ENCODE assay signal across 8 cellular contexts in the genomic region with DNA sequence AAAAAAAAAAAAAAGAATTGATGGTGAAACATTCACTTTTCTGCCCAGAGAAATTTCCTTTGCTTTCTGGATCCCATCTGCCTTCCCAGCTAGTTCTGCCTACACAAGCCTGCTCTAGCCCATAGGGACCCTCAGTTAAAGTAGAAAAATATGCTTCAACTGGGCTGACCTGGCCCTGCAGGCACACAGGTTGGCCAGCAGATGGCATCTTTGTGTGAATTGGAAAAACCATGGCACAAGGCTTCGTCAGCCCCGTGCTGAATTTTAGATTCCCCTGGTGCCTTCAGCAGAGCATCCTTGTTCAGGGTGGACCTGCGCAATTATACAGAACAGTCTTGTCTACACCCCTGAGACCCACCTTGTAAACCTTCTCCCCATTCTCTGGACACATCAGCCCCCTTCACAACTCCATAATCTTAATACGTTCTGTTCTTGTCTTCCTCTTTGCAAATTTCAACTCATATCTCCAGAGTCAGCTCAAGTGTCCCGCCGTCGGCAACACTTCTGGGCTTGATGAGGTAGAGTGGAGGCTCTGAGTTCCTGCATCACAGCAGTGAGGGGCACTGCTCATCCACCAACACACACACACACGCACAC.
DNase-seq lines count a peak whose midpoint lies in the region; ATAC-seq and TF ChIP-seq lines count a peak whose summit lies in the region.

No MANE protein-coding gene starts in this region.

- H3K27me3 ChIP-seq in A673 (replicated peaks; ENCODE audit: insufficient read depth, low read depth, low read length, poor library complexity) = no peaks in the 10 kb centered on the region

- peaks cover 8% of the 10 kb centered on the region for H3K4me1 Mint-ChIP-seq in activated CD4-positive, alpha-beta T cell treated with anti-CD3 and anti-CD28 coated beads, Interleukin-2, amount 10 ng/mL, durations not matched to agents 24 days and 14 days

- no peaks in the 10 kb centered on the region for H3K9me3 Mint-ChIP-seq in activated CD4-positive, alpha-beta T cell treated with anti-CD3 and anti-CD28 coated beads, Interleukin-2, amount 10 ng/mL, durations not matched to agents 24 days and 14 days

- no peaks in the 10 kb centered on the region for H3K36me3 Mint-ChIP-seq in activated CD4-positive, alpha-beta T cell treated with anti-CD3 and anti-CD28 coated beads, Interleukin-2, amount 10 ng/mL, durations not matched to agents 24 days and 14 days (ENCODE audit: low read depth)

- no peak for ATAC-seq in HG02970 (IDR thresholded peaks at IDR 0.05; ENCODE audit: low FRiP score, unreplicated experiment)

- peak; percentile 72 for DNase-seq in A673 (ENCODE audit: low spot score)
- DNase-seq in HFF-Myc (ENCODE audit: extremely low read depth, low read depth) = no peak
- DNase-seq in NCI-H1048 (lab: John Stamatoyannopoulos, UW) = peak; percentile 34
- peak; percentile 86 for DNase-seq in activated CD4-positive, alpha-beta T cell treated with anti-CD3 and anti-CD28 coated beads, Interleukin-2, amount 10 ng/mL, durations not matched to agents 24 days and 14 days
- DNase-seq in effector CD8-positive, alpha-beta T cell (lab: John Stamatoyannopoulos, UW) = peak; percentile 7
- peak; percentile 56 for DNase-seq in myocyte (ENCODE audit: low read depth)

- no peak overlapping the region for H3K4me3 ChIP-seq in A673 (ENCODE audit: low read depth, low read length, poor library complexity, severe bottlenecking)
- H3K4me3 ChIP-seq in HFF-Myc (replicated peaks; ENCODE audit: low read depth, low read length) = no peak overlapping the region

- H3K9me3 ChIP-seq in A673 (ENCODE audit: low read depth, low read length, poor library complexity, severe bottlenecking) = no peaks in the 10 kb centered on the region

- intact Hi-C loops in A673 (cut with micrococcal nuclease; ENCODE audit: unreplicated experiment) = loop anchor here (5.0 kb wide), 2 partner anchors 156 to 664 kb away; no protein-coding TSS in a partner anchor
- intact Hi-C loops in activated CD4-positive, alpha-beta T cell treated with anti-CD3 and anti-CD28 coated beads, Interleukin-2, amount 10 ng/mL, durations not matched to agents 24 days and 14 days (cut with micrococcal nuclease) = loop anchor here (2.0 kb wide), 1 partner anchor 156 kb away; no protein-coding TSS in a partner anchor

- CTCF ChIA-PET in A673 (lab: Charles Lee) = interaction anchor here (0.7 to 1.1 kb wide), 2 partner anchors 139 to 156 kb away, joined by 4 to 5 read pairs; no protein-coding TSS in a partner anchor

- H3K4me3 Mint-ChIP-seq in activated CD4-positive, alpha-beta T cell treated with anti-CD3 and anti-CD28 coated beads, Interleukin-2, amount 10 ng/mL, durations not matched to agents 24 days and 14 days = peak overlapping the region; percentile 6

- no peaks in the 10 kb centered on the region for H3K4me1 ChIP-seq in A673 (ENCODE audit: insufficient read depth, low read length, poor library complexity, severe bottlenecking)

- no peaks in the 10 kb centered on the region for H3K36me3 ChIP-seq in A673 (ENCODE audit: insufficient read depth, low read length, poor library complexity, severe bottlenecking)

- POLR2A ChIA-PET in A673 (lab: Charles Lee; ENCODE audit: low non-redundant PET) = no interaction called here

- no peak overlapping the region for H3K27ac Mint-ChIP-seq in activated CD4-positive, alpha-beta T cell treated with anti-CD3 and anti-CD28 coated beads, Interleukin-2, amount 10 ng/mL, durations not matched to agents 24 days and 14 days

- BruUV-seq in A673 (replicated peaks; lab: Mats Ljungman, UMichigan) = no TSS peak

- H3K27ac ChIP-seq in A673 (ENCODE audit: low read depth, low read length, poor library complexity, severe bottlenecking) = no peak overlapping the region

- TF ChIP-seq CTCF in A673 (conservative IDR thresholded peaks at IDR 0.05; ENCODE audit: low read depth, low read length) (peak; percentile 89), GM12872 (IDR thresholded peaks at IDR 0.05; ENCODE audit: insufficient read depth, low read depth, low read length) (peak; percentile 94), HFF-Myc (IDR thresholded peaks at IDR 0.05; ENCODE audit: low read depth, low read length, missing control alignments) (peak; percentile 88)

- peaks cover 12% of the 10 kb centered on the region for H3K27me3 Mint-ChIP-seq in activated CD4-positive, alpha-beta T cell treated with anti-CD3 and anti-CD28 coated beads, Interleukin-2, amount 10 ng/mL, durations not matched to agents 24 days and 14 days
